2 cellular contexts compared by ENCODE assay signal in the genomic region with DNA sequence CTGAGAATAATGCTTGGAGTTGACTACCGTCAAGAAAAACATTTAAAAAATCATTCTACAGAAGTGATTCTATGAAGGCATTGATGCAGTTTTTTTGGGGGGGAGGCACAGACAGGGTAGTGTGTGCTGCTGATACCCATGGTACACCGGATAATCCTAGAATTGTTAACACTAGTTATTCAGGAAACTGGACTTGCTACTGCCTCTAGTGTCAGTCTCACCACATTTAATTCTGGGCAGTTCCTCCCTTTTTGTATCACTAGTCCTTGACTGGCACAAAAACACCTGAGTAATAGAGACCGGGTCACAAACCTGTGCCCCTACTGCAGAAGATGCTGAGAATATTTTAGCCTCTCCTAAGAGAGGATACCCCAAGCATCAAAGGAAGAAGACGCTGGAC.
TF ChIP-seq lines count a peak whose summit lies in the region.

No MANE protein-coding gene starts in this region.

TF ChIP-seq in IMR-90, 13 proteins besides CTCF, POLR2A, EP300 and RAD21:
- TF ChIP-seq MAZ (IDR thresholded peaks at IDR 0.05; ENCODE audit: borderline replicate concordance, low read depth, low read length), result no peak
- no peak for TF ChIP-seq SMC3 (IDR thresholded peaks at IDR 0.05; ENCODE audit: low read depth, low read length)
- TF ChIP-seq RCOR1 (IDR thresholded peaks at IDR 0.05; ENCODE audit: insufficient replicate concordance, low read length), result no peak
- no peak for TF ChIP-seq CEBPB (IDR thresholded peaks at IDR 0.05; ENCODE audit: low read depth, low read length)
- TF ChIP-seq, protein P1, sequence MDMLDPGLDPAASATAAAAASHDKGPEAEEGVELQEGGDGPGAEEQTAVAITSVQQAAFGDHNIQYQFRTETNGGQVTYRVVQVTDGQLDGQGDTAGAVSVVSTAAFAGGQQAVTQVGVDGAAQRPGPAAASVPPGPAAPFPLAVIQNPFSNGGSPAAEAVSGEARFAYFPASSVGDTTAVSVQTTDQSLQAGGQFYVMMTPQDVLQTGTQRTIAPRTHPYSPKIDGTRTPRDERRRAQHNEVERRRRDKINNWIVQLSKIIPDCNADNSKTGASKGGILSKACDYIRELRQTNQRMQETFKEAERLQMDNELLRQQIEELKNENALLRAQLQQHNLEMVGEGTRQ (IDR thresholded peaks at IDR 0.05; ENCODE audit: low read depth, low read length), result no peak
- TF ChIP-seq MAFK (IDR thresholded peaks at IDR 0.05; ENCODE audit: low read depth, low read length), result no peak
- no peak for TF ChIP-seq BHLHE40 (IDR thresholded peaks at IDR 0.05; ENCODE audit: low read depth, low read length)
- TF ChIP-seq NFE2L2 (IDR thresholded peaks at IDR 0.05; ENCODE audit: low read depth, low read length), result no peak
- TF ChIP-seq RFX5 (IDR thresholded peaks at IDR 0.05; ENCODE audit: low read depth, low read length), result no peak
- no peak for TF ChIP-seq FOS (IDR thresholded peaks at IDR 0.05; ENCODE audit: low read depth, low read length)
- TF ChIP-seq, protein P2, sequence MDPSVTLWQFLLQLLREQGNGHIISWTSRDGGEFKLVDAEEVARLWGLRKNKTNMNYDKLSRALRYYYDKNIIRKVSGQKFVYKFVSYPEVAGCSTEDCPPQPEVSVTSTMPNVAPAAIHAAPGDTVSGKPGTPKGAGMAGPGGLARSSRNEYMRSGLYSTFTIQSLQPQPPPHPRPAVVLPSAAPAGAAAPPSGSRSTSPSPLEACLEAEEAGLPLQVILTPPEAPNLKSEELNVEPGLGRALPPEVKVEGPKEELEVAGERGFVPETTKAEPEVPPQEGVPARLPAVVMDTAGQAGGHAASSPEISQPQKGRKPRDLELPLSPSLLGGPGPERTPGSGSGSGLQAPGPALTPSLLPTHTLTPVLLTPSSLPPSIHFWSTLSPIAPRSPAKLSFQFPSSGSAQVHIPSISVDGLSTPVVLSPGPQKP (IDR thresholded peaks at IDR 0.05; ENCODE audit: borderline replicate concordance, low read depth, low read length), result no peak
- TF ChIP-seq MXI1 (IDR thresholded peaks at IDR 0.05; ENCODE audit: borderline replicate concordance, low read depth, low read length), result no peak
- no peak for TF ChIP-seq CHD1 (IDR thresholded peaks at IDR 0.05; ENCODE audit: low read depth, low read length)

TF ChIP-seq in GM12878, 131 proteins besides CTCF, POLR2A, EP300 and RAD21:
- no peak for TF ChIP-seq SP1 (IDR thresholded peaks at IDR 0.05; ENCODE audit: low read depth, low read length)
- no peak for TF ChIP-seq CBX3 (IDR thresholded peaks at IDR 0.05; ENCODE audit: borderline replicate concordance, low read depth)
- TF ChIP-seq ETV6 (conservative IDR thresholded peaks at IDR 0.05 in 1 of 2, IDR thresholded peaks at IDR 0.05 in 1 of 2; ENCODE audit: borderline replicate concordance in 1 of 2, low read depth in 1 of 2), result no peak
